Comparison of ENCODE assay signal across 15 cellular contexts in genomic region chr7:69625798-69626197, GRCh38. TPM values are rescaled to one million over a fixed set of nuclear protein-coding genes. Genes with fewer than 3 reads are reported as not detected.
DNase-seq lines count a peak whose midpoint lies in the region; ATAC-seq and TF ChIP-seq lines count a peak whose summit lies in the region.
"Had no signal": no experiment of that assay in that cellular context is flagged by ENCODE, and none has a peak within 500 bp of the region (broad histone marks: within the 10 kb centered on the region; RNA-seq: fewer than 3 reads in every experiment).

No MANE protein-coding gene starts in this region.

- no peak overlapping the region for H3K4me3 Mint-ChIP-seq in H9
- H3K4me3 Mint-ChIP-seq: B cell; CD4-positive, CD25-positive, alpha-beta regulatory T cell; CD8-positive, alpha-beta T cell had no signal

- no peak overlapping the region for H3K56ac ChIP-seq in H9 (ENCODE audit: insufficient read length, low read depth, low read length)
- no peak overlapping the region for H3K56ac ChIP-seq in mesendoderm (ENCODE audit: low read length)

- H3K27me3 Mint-ChIP-seq in H9 (ENCODE audit: low read depth), result peaks cover 96% of the 10 kb centered on the region
- H3K27me3 Mint-ChIP-seq: B cell; CD4-positive, CD25-positive, alpha-beta regulatory T cell had no signal

- H2BK5ac ChIP-seq in H9 (ENCODE audit: insufficient read length, low read length) (no peak overlapping the region), mesendoderm (ENCODE audit: low read length) (no peak overlapping the region)

- WGBS in H9 (ENCODE audit: extremely low coverage, insufficient read length, low lambda C conversion rate), result no CpG with 5 or more reads among the region's 2 CpGs
- no CpG with 5 or more reads among the region's 2 CpGs for WGBS in mesendoderm (ENCODE audit: extremely low coverage, insufficient coverage, low lambda C conversion rate)

- H3K23ac ChIP-seq in H9 (ENCODE audit: insufficient read length, low read depth, low read length), result no peak overlapping the region
- H3K23ac ChIP-seq in mesendoderm (ENCODE audit: low read length), result no peak overlapping the region

- H3T11ph ChIP-seq in H9 (ENCODE audit: low read length), result no peak overlapping the region

- H3K36me3 ChIP-seq in mesendoderm (ENCODE audit: control insufficient read depth, insufficient read depth, low read length), result no peaks in the 10 kb centered on the region
- H3K36me3 ChIP-seq in H7 (replicated peaks; ENCODE audit: control insufficient read depth, insufficient read depth, low read length), result no peaks in the 10 kb centered on the region
- H3K36me3 ChIP-seq: BLaER1 had no signal

- no peak overlapping the region for H2BK20ac ChIP-seq in H9 (ENCODE audit: low read depth, low read length, poor library complexity, severe bottlenecking)

- H4K5ac ChIP-seq in H9 (ENCODE audit: insufficient read length, low read depth, low read length) (no peak overlapping the region), mesendoderm (ENCODE audit: low read length) (no peak overlapping the region)

- H3K79me1 ChIP-seq in H9 (ENCODE audit: insufficient read depth, low read depth, low read length, poor library complexity, severe bottlenecking) (no peaks in the 10 kb centered on the region), mesendoderm (ENCODE audit: low read length) (peaks cover 4% of the 10 kb centered on the region)

- H3K27me3 ChIP-seq in H9 (ENCODE audit: insufficient read depth, low read length), result peaks cover 32% of the 10 kb centered on the region
- H3K27me3 ChIP-seq in mesendoderm (ENCODE audit: insufficient read depth, low read length, poor library complexity), result no peaks in the 10 kb centered on the region
- H3K27me3 ChIP-seq in H7 (ENCODE audit: control insufficient read depth, insufficient read depth, low read length), result peaks cover 42% of the 10 kb centered on the region
- H3K27me3 ChIP-seq: BLaER1 had no signal

- H4K8ac ChIP-seq in H9 (replicated peaks; ENCODE audit: insufficient read length, low read depth, low read length) (no peak overlapping the region), mesendoderm (ENCODE audit: low read depth, low read length) (no peak overlapping the region)

- no peaks in the 10 kb centered on the region for H3K23me2 ChIP-seq in H9 (ENCODE audit: insufficient read length, low read depth, low read length, poor library complexity, severe bottlenecking)

- peak overlapping the region; percentile 82 for H2BK12ac ChIP-seq in H9 (ENCODE audit: insufficient read length, low read depth, low read length)

- no peak for TF ChIP-seq CTCF in H9 (conservative IDR thresholded peaks at IDR 0.05)

- H2AK5ac ChIP-seq in H9 (ENCODE audit: insufficient read length, low read length) (no peak overlapping the region), mesendoderm (ENCODE audit: low read length) (no peak overlapping the region)

- no peak overlapping the region for H3K27ac Mint-ChIP-seq in H9
- H3K27ac Mint-ChIP-seq: B cell; CD4-positive, CD25-positive, alpha-beta regulatory T cell; CD8-positive, alpha-beta T cell had no signal

- H2BK15ac ChIP-seq in H9 (ENCODE audit: low read depth, low read length), result no peak overlapping the region
- no peak overlapping the region for H2BK15ac ChIP-seq in mesendoderm (replicated peaks; ENCODE audit: low read depth)

- no peak overlapping the region for H3K4me2 ChIP-seq in H9 (ENCODE audit: insufficient read depth, insufficient read length, low read length)
- no peak overlapping the region for H3K4me2 ChIP-seq in mesendoderm (ENCODE audit: low read length)
- H3K4me2 ChIP-seq: BLaER1 had no signal

- DNase-seq in H9, result no peak
- peak; percentile 7 for DNase-seq in NCI-H226
- DNase-seq in mesendoderm, result no peak
- no peak for DNase-seq in H7
- DNase-seq: Caco-2; CD4-positive, CD25-positive, alpha-beta regulatory T cell; CD8-positive, alpha-beta T cell; DMS153; DND-41; HCEC 1CT had no signal

- H3K36me3 Mint-ChIP-seq in H9 (ENCODE audit: insufficient read depth in 1 of 3, low read depth in 3 of 3), result no peaks in the 10 kb centered on the region
- H3K36me3 Mint-ChIP-seq: CD4-positive, CD25-positive, alpha-beta regulatory T cell; CD8-positive, alpha-beta T cell had no signal

- H3K4me1 ChIP-seq in H9 (ENCODE audit: insufficient read depth, low read length) (0 out of 2 replicates have a peak, but pooled peaks cover 3% of the 10 kb centered on the region), mesendoderm (ENCODE audit: control insufficient read depth, low read depth, low read length) (peaks cover 16% of the 10 kb centered on the region)
- H3K4me1 ChIP-seq: Caco-2 had no signal

- no peaks in the 10 kb centered on the region for H4K20me1 ChIP-seq in H9 (ENCODE audit: control insufficient read depth, insufficient read depth, insufficient read length)

- no peak overlapping the region for H3K9ac ChIP-seq in H9 (ENCODE audit: extremely low read depth, insufficient read length, low read length)
- H3K9ac ChIP-seq in mesendoderm (ENCODE audit: low read length), result no peak overlapping the region
- H3K9ac ChIP-seq: BLaER1 had no signal

- H3K4me3 ChIP-seq in mesendoderm (ENCODE audit: low read length) (no peak overlapping the region), H7 (ENCODE audit: insufficient read depth, low read depth, low read length) (no peak overlapping the region)
- H3K4me3 ChIP-seq: BLaER1 had no signal

- H3K9me3 Mint-ChIP-seq in H9, result no peaks in the 10 kb centered on the region
- H3K9me3 Mint-ChIP-seq: CD8-positive, alpha-beta T cell had no signal

- no peaks in the 10 kb centered on the region for H3K79me2 ChIP-seq in H9 (ENCODE audit: insufficient read depth, low read length)
- no peaks in the 10 kb centered on the region for H3K79me2 ChIP-seq in mesendoderm (ENCODE audit: control insufficient read depth, insufficient read depth, low read length)

- H3K14ac ChIP-seq in H9 (ENCODE audit: insufficient read depth, low read length), result no peak overlapping the region

- H3K4ac ChIP-seq in H9 (ENCODE audit: low read depth, low read length), result no peak overlapping the region
- no peak overlapping the region for H3K4ac ChIP-seq in mesendoderm (ENCODE audit: low read depth, low read length)

- H3K18ac ChIP-seq in H9 (ENCODE audit: insufficient read length, low read depth, low read length) (no peak overlapping the region), mesendoderm (ENCODE audit: low read length) (peak overlapping the region; percentile 77)

- H3K27ac ChIP-seq in H9 (ENCODE audit: insufficient read length, low read depth, low read length), result no peak overlapping the region
- H3K27ac ChIP-seq in mesendoderm (ENCODE audit: low read depth, low read length), result no peak overlapping the region
- H3K27ac ChIP-seq: BLaER1, C4-2B had no signal

- ATAC-seq in HG03159 (IDR thresholded peaks at IDR 0.05; ENCODE audit: unreplicated experiment) (no peak), HG02938 (IDR thresholded peaks at IDR 0.05; ENCODE audit: unreplicated experiment) (no peak)
- ATAC-seq: CD8-positive, alpha-beta T cell had no signal

- H4K91ac ChIP-seq in H9 (ENCODE audit: insufficient read length, low read depth, low read length), result no peak overlapping the region

- H2BK120ac ChIP-seq in H9 (ENCODE audit: low read depth, low read length, poor library complexity, severe bottlenecking) (no peak overlapping the region), mesendoderm (ENCODE audit: low read depth, low read length) (no peak overlapping the region)

- H3K4me1 Mint-ChIP-seq in H9, result peaks cover 25 to 30% of the 10 kb centered on the region in 2 experiments
- H3K4me1 Mint-ChIP-seq: CD4-positive, CD25-positive, alpha-beta regulatory T cell had no signal

- H3K9me3 ChIP-seq in H9 (ENCODE audit: control insufficient read depth, low read depth, low read length), result no peaks in the 10 kb centered on the region
- H3K9me3 ChIP-seq: BLaER1, Caco-2 had no signal

- H2AFZ ChIP-seq in H9 (ENCODE audit: low read length), result no peak overlapping the region

RNA-seq across cellular contexts. Expression of gene AUTS2, which starts 27.5 kb away (rescaled TPM):
- 232 and 256 TPM in 2 replicates for total RNA-seq in H9 (2021)
- 36.3 TPM for polyA plus RNA-seq in mesendoderm (2013, experiment 1 of 2)
- 35.5 TPM for polyA plus RNA-seq in mesendoderm (2013, experiment 2 of 2)
- 14.6 and 16.1 TPM in 2 replicates for total RNA-seq in H7 (2014; rRNA removed; shearing (Covaris generic))

Comparison
In these comparisons a context has a peak if more than half of its experiments do, and no peak if none do; other contexts are left out.
1. RNA of gene AUTS2, which starts 27.5 kb away (total RNA-seq): 232 to 256 TPM in H9; 14.6 to 16.1 TPM in H7; every median in the first group is over 10 times any median in the second.